ENCODE assay signal across 22 cellular contexts in genomic region chr5:113654828-113655227, GRCh38.
DNase-seq lines count a peak whose midpoint lies in the region; ATAC-seq, FAIRE-seq and TF ChIP-seq lines count a peak whose summit lies in the region.
"Had no signal": no experiment of that assay in that cellular context is flagged by ENCODE, and none has a peak within 500 bp of the region (broad histone marks: within the 10 kb centered on the region; RNA-seq: fewer than 3 reads in every experiment).

No MANE protein-coding gene starts in this region.

- H3K4me3 ChIP-seq in A549 (no peak overlapping the region), IMR-90 (ENCODE audit: insufficient read depth, low read depth, low read length) (no peak overlapping the region), H1 (ENCODE audit: extremely low read depth in 1 of 4, insufficient read depth in 2 of 4, low read depth in 3 of 4, low read length in 4 of 4) (no peak overlapping the region)
- H3K4me3 ChIP-seq: BLaER1 treated with 17β-estradiol and CSF1 and Interleukin-3, amounts not matched to agents 10 nM and 100 nM; GM12878 had no signal

- CTCF ChIA-PET in A549 (lab: Yijun Ruan, JAX) (interaction anchor here (1.3 kb wide), 1 partner anchor 10 kb away, joined by 4 read pairs; no protein-coding TSS in a partner anchor), IMR-90 (lab: Yijun Ruan, JAX) (no interaction called here), H1 (lab: Charles Lee; ENCODE audit: partially characterized antibody) (interaction anchor here (0.7 to 3.4 kb wide), 3 partner anchors 9 to 152 kb away, joined by 3 to 22 read pairs (median 3); no protein-coding TSS in a partner anchor)

- DNase-seq in A549 (ENCODE audit: low read depth in 1 of 2, low spot score in 1 of 2) (no peak), IMR-90 (no peak), H1 (ENCODE audit: low read depth in 1 of 2, low spot score in 2 of 2) (no peak)
- no peak for DNase-seq in effector CD4-positive, alpha-beta T cell
- DNase-seq: 8988T; AML-193; CD4-positive, alpha-beta T cell; CD8-positive, alpha-beta T cell; DMS 273 treated with DMSO at 0.1 percent for 48 hours; DMS153; DMS53; DMS79; DND-41; EL; GDM1 had no signal

- H3K27me3 ChIP-seq in IMR-90 (ENCODE audit: control insufficient read depth, insufficient read depth, low read length) = no peaks in the 10 kb centered on the region; the same call in 1 of the 2 replicates
- no peaks in the 10 kb centered on the region for H3K27me3 ChIP-seq in H1 (replicated peaks in 1 of 4; ENCODE audit: control insufficient read depth in 3 of 4, extremely low read depth in 1 of 4, insufficient read depth in 3 of 4, low read length in 3 of 4)
- H3K27me3 ChIP-seq: BLaER1 treated with 17β-estradiol and CSF1 and Interleukin-3, amounts not matched to agents 10 nM and 100 nM had no signal

- no peak overlapping the region for H3K18ac ChIP-seq in IMR-90 (ENCODE audit: low read depth, low read length)
- no peak overlapping the region for H3K18ac ChIP-seq in H1 (ENCODE audit: extremely low read depth, low read length)

- H4K5ac ChIP-seq in IMR-90 (ENCODE audit: low read depth, low read length) = no peak overlapping the region
- no peak overlapping the region for H4K5ac ChIP-seq in H1 (ENCODE audit: insufficient read length, low read depth, low read length)

- H2AFZ ChIP-seq in IMR-90 (replicated peaks; ENCODE audit: low read length, poor library complexity) = no peak overlapping the region
- H2AFZ ChIP-seq in H1 (ENCODE audit: low read length) = 0 out of 2 replicates have a peak overlapping the region, but pooled peaks have one; percentile 22

- H3K4me2 ChIP-seq in A549 (no peak overlapping the region), IMR-90 (ENCODE audit: low read depth, low read length) (no peak overlapping the region), H1 (ENCODE audit: insufficient read depth in 1 of 2, low read depth in 2 of 2, low read length in 2 of 2) (no peak overlapping the region)
- H3K4me2 ChIP-seq: BLaER1 treated with 17β-estradiol and CSF1 and Interleukin-3, amounts not matched to agents 10 nM and 100 nM had no signal

- no peaks in the 10 kb centered on the region for H3K79me2 ChIP-seq in H1 (ENCODE audit: control insufficient read depth in 1 of 2, insufficient read depth in 2 of 2, low read length in 2 of 2)

- intact Hi-C loops in IMR-90 (cut with micrococcal nuclease) = no loop called here

- no peak overlapping the region for H2BK20ac ChIP-seq in IMR-90 (ENCODE audit: low read depth, low read length)
- H2BK20ac ChIP-seq in H1 (ENCODE audit: low read length) = no peak overlapping the region

- H4K8ac ChIP-seq in IMR-90 (ENCODE audit: low read depth in 2 of 2, low read length in 2 of 2) (no peak overlapping the region), H1 (ENCODE audit: extremely low read depth, insufficient read depth, low read length) (no peak overlapping the region)

- H3K9me3 ChIP-seq in A549 (no peaks in the 10 kb centered on the region), IMR-90 (ENCODE audit: control insufficient read depth, insufficient read depth, low read length) (no peaks in the 10 kb centered on the region), H1 (ENCODE audit: insufficient read depth in 2 of 2, low read depth in 1 of 2, low read length in 1 of 2) (no peaks in the 10 kb centered on the region; a peak in 1 of 4 replicates)

- H3K79me1 ChIP-seq in IMR-90 (ENCODE audit: low read depth in 1 of 2, low read length in 2 of 2) (no peaks in the 10 kb centered on the region), H1 (ENCODE audit: low read depth, low read length) (no peaks in the 10 kb centered on the region)

- no peak overlapping the region for H3K14ac ChIP-seq in IMR-90 (replicated peaks; ENCODE audit: low read depth, low read length)
- H3K14ac ChIP-seq in H1 (ENCODE audit: insufficient read length) = no peak overlapping the region

- TF ChIP-seq EP300 in A549 (IDR thresholded peaks at IDR 0.05) (no peak), H1 (IDR thresholded peaks at IDR 0.05; ENCODE audit: borderline replicate concordance in 1 of 2, low read depth in 2 of 2, low read length in 2 of 2) (no peak)

- H3K27ac ChIP-seq in A549 (no peak overlapping the region), IMR-90 (ENCODE audit: insufficient read depth, low read length) (no peak overlapping the region), H1 (ENCODE audit: low read depth, low read length) (no peak overlapping the region)
- H3K27ac ChIP-seq: BLaER1 treated with 17β-estradiol and CSF1 and Interleukin-3, amounts not matched to agents 10 nM and 100 nM; C4-2B had no signal

- TF ChIP-seq RAD21 in A549 (conservative IDR thresholded peaks at IDR 0.05 in 1 of 2, IDR thresholded peaks at IDR 0.05 in 1 of 2) (no peak), IMR-90 (IDR thresholded peaks at IDR 0.05; ENCODE audit: low read length) (no peak), H1 (IDR thresholded peaks at IDR 0.05 in 1 of 2, conservative IDR thresholded peaks at IDR 0.05 in 1 of 2; ENCODE audit: low read depth in 2 of 2, low read length in 2 of 2) (no peak)

- H2BK120ac ChIP-seq in IMR-90 (ENCODE audit: low read depth, low read length) = no peak overlapping the region
- no peak overlapping the region for H2BK120ac ChIP-seq in H1 (replicated peaks; ENCODE audit: low read depth, low read length)

- H3K56ac ChIP-seq in IMR-90 (ENCODE audit: extremely low read depth, insufficient read depth, low read length) (no peak overlapping the region), H1 (replicated peaks; ENCODE audit: insufficient read length, low read depth, low read length) (no peak overlapping the region)

- ATAC-seq in A549 = no peak
- no peak for ATAC-seq in IMR-90 (ENCODE audit: low read depth)
- ATAC-seq in GM21723 (IDR thresholded peaks at IDR 0.05; ENCODE audit: unreplicated experiment) = no peak
- ATAC-seq: CD8-positive, alpha-beta T cell; GM12878 had no signal

- BruUV-seq in IMR-90 (replicated peaks; lab: Mats Ljungman, UMichigan) = no TSS peak

- H4K20me1 ChIP-seq in IMR-90 (ENCODE audit: insufficient read depth, low read length) (no peaks in the 10 kb centered on the region), H1 (replicated peaks in 1 of 2; ENCODE audit: control insufficient read depth in 1 of 2, insufficient read depth in 2 of 2, low read length in 2 of 2) (no peaks in the 10 kb centered on the region)
- H4K20me1 ChIP-seq: BLaER1 treated with 17β-estradiol and CSF1 and Interleukin-3, amounts not matched to agents 10 nM and 100 nM had no signal

- TF ChIP-seq CTCF in A549 (IDR thresholded peaks at IDR 0.05) = no peak
- no peak for TF ChIP-seq CTCF in IMR-90 (conservative IDR thresholded peaks at IDR 0.05; ENCODE audit: low read depth, low read length)
- no peak for TF ChIP-seq CTCF in H1 (IDR thresholded peaks at IDR 0.05; ENCODE audit: control extremely low read depth in 1 of 3, insufficient read depth in 1 of 3, low read depth in 1 of 3, low read length in 3 of 3)

- no peaks in the 10 kb centered on the region for H3K9me1 ChIP-seq in IMR-90 (ENCODE audit: insufficient read depth, low read length)

- in situ Hi-C loops in IMR-90 (cut with MboI; ENCODE audit: low sequenced_read_pairs) = no loop called here

- FAIRE-seq in A549 (lab: Jason Lieb, UNC) (no peak), H1 (lab: Jason Lieb, UNC) (no peak)
- FAIRE-seq: A204.1, GM12878, GM12892, GM18507 had no signal

- dilution Hi-C loops in IMR-90 (cut with HindIII; ENCODE audit: low sequenced_read_pairs, unreplicated experiment) = no loop called here

- POLR2A ChIA-PET in A549 (lab: Yijun Ruan, JAX) (no interaction called here), IMR-90 (lab: Charles Lee; ENCODE audit: unreplicated experiment) (no interaction called here), H1 (lab: Charles Lee; ENCODE audit: partially characterized antibody) (no interaction called here)

- H3K23me2 ChIP-seq in H1 (ENCODE audit: low read depth, low read length) = no peaks in the 10 kb centered on the region

- no peak overlapping the region for H2BK12ac ChIP-seq in H1 (ENCODE audit: low read depth, low read length)

- H2AK9ac ChIP-seq in IMR-90 (replicated peaks; ENCODE audit: low read depth, low read length, poor library complexity) = no peak overlapping the region

- no peak overlapping the region for H3K4ac ChIP-seq in IMR-90 (ENCODE audit: low read depth, low read length)
- no peak overlapping the region for H3K4ac ChIP-seq in H1 (replicated peaks; ENCODE audit: insufficient read length, low read depth, low read length)

- 33% methylated on average over 3 of the region's 3 CpGs for WGBS in A549 (ENCODE audit: missing lambda C conversion rate)
- WGBS in IMR-90 (ENCODE audit: extremely low coverage in 2 of 2, insufficient read length in 1 of 2), 2 experiments = 0% methylated on average over 1 of the region's 3 CpGs; no CpG with 5 or more reads in 1 of the 2 experiments
- 64% methylated on average over 3 of the region's 3 CpGs; no CpG with 5 or more reads in 1 of the 2 experiments for WGBS in H1 (ENCODE audit: extremely low coverage in 1 of 2, insufficient coverage in 1 of 2, insufficient read length in 1 of 2, insufficient replicate concordance in 2 of 2, low coverage in 1 of 2, low lambda C conversion rate in 2 of 2, missing lambda C conversion rate in 1 of 2), 2 experiments

- H2AK5ac ChIP-seq in IMR-90 (ENCODE audit: low read depth, low read length) = no peak overlapping the region
- no peak overlapping the region for H2AK5ac ChIP-seq in H1 (ENCODE audit: low read depth, low read length)

- H3K23ac ChIP-seq in IMR-90 (ENCODE audit: low read depth, low read length) (no peak overlapping the region), H1 (ENCODE audit: insufficient read length) (no peak overlapping the region)

- H3K36me3 ChIP-seq in IMR-90 (ENCODE audit: control insufficient read depth, insufficient read depth, low read length) (no peaks in the 10 kb centered on the region), H1 (ENCODE audit: control insufficient read depth in 2 of 4, insufficient read depth in 4 of 4, low read length in 3 of 4) (no peaks in the 10 kb centered on the region)
- H3K36me3 ChIP-seq: BLaER1 treated with 17β-estradiol and CSF1 and Interleukin-3, amounts not matched to agents 10 nM and 100 nM had no signal

- TF ChIP-seq POLR2A in A549 (IDR thresholded peaks at IDR 0.05; ENCODE audit: low read length) (no peak), IMR-90 (IDR thresholded peaks at IDR 0.05; ENCODE audit: low read depth, low read length) (no peak), H1 (IDR thresholded peaks at IDR 0.05; ENCODE audit: control extremely low read depth in 1 of 2, low read depth in 2 of 2, low read length in 2 of 2) (no peak)

- H3K4me1 ChIP-seq in A549 (no peaks in the 10 kb centered on the region), IMR-90 (ENCODE audit: control insufficient read depth, insufficient read depth, low read length) (no peaks in the 10 kb centered on the region), H1 (replicated peaks in 1 of 4; ENCODE audit: control insufficient read depth in 3 of 4, insufficient read depth in 4 of 4, low read length in 3 of 4) (no peaks in the 10 kb centered on the region)
- H3K4me1 ChIP-seq: BLaER1 treated with 17β-estradiol and CSF1 and Interleukin-3, amounts not matched to agents 10 nM and 100 nM had no signal

- H4K91ac ChIP-seq in IMR-90 (ENCODE audit: insufficient read depth, low read depth, low read length) = no peak overlapping the region
- no peak overlapping the region for H4K91ac ChIP-seq in H1 (replicated peaks; ENCODE audit: insufficient read length, low read length)

- no peak overlapping the region for H2BK5ac ChIP-seq in IMR-90 (ENCODE audit: low read depth, low read length, poor library complexity, severe bottlenecking)
- H2BK5ac ChIP-seq in H1 (ENCODE audit: low read depth, low read length) = no peak overlapping the region

- H2BK15ac ChIP-seq in IMR-90 (ENCODE audit: low read depth, low read length) (no peak overlapping the region), H1 (ENCODE audit: low read length) (no peak overlapping the region)

- H3K9ac ChIP-seq in IMR-90 (ENCODE audit: low read depth, low read length) (no peak overlapping the region), H1 (replicated peaks in 1 of 4; ENCODE audit: extremely low read depth in 1 of 4, low read depth in 3 of 4, low read length in 3 of 4) (no peak overlapping the region)
- H3K9ac ChIP-seq: BLaER1 treated with 17β-estradiol and CSF1 and Interleukin-3, amounts not matched to agents 10 nM and 100 nM had no signal

Comparison
In these comparisons a context has a peak if more than half of its experiments do, and no peak if none do; other contexts are left out.
1. Of the 18 proteins assayed by ChIP-seq in both H1 and A549: peak only in H1: none; only in A549: none; in both: MAFK; in neither: 17.